8 cellular contexts compared by ENCODE assay signal in the genomic region with DNA sequence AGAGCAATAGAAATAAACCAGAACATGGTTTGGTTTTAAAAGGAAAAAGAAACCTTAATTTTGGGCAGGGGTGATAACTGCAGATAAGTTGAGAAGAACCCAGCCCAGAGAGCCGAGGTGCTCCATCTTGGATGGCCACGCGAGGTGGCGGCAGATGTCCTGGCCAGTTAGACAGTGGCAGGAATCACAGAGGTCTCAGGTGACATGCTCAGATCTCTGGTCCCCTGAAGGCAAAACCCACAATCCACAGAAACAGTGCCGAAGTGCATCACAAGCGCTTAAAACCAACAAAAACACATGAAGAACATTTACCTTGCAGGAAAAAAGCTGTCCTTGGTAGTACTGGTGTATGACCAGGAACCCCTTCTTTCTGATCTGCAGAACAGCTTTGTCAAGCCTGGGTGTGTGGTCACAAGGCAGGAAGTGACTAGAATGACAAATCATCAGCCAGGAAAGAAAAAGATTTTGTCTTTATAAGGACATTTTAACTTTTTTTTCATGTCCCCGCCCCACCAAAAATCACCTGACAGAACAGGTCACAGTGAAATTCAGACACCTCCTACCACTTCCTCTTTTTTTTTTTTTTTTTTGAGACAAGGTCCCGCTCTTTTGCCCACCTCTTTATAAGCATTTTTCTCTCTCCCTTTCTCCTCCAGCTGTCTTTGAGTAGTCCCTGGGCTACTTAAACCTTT. TPM values are rescaled to one million over a fixed set of nuclear protein-coding genes. Genes with fewer than 3 reads are reported as not detected.
DNase-seq lines count a peak whose midpoint lies in the region; ATAC-seq and TF ChIP-seq lines count a peak whose summit lies in the region.

TSS of gene LCP1 (minus strand) at position 379 of the 692 bp plus-strand sequence. CDS start 22,515 bp downstream, outside the sequence.

- peak; percentile 54 for ATAC-seq in GM18520 (IDR thresholded peaks at IDR 0.05; ENCODE audit: unreplicated experiment)
- ATAC-seq in HG02970 (IDR thresholded peaks at IDR 0.05; ENCODE audit: low FRiP score, unreplicated experiment), result peak; percentile 67
- peak; percentile 79 for ATAC-seq in activated T-cell treated with anti-CD3 and anti-CD28 coated beads, Interleukin-2, amount 50 U/mL, for 4 hours

- peak within 1 kb of the TSS; percentile 92 for H3K27ac ChIP-seq in OCI-LY7 (ENCODE audit: low read depth, low read length, poor library complexity, severe bottlenecking)

- no peaks in the 10 kb centered on the region for H3K9me2 ChIP-seq in OCI-LY7 (ENCODE audit: insufficient read depth, low read length)

- H3K4me1 ChIP-seq in OCI-LY7 (ENCODE audit: insufficient read depth, low read length, poor library complexity, severe bottlenecking), result peaks cover 55% of the 10 kb centered on the region

- H3K79me2 ChIP-seq in OCI-LY7 (ENCODE audit: insufficient read depth, low read depth, low read length), result peaks cover 68% of the 10 kb centered on the region

- POLR2A ChIA-PET in OCI-LY7 (lab: Charles Lee), result interaction anchor here (0.6 to 5.5 kb wide), 11 partner anchors 10 to 213 kb away, joined by 3 to 37 read pairs (median 3); no protein-coding TSS in a partner anchor

- TF ChIP-seq CTCF in OCI-LY7 (conservative IDR thresholded peaks at IDR 0.05; ENCODE audit: low read length) (0 out of 2 replicates have a peak, but pooled peaks have one; percentile 27), kidney epithelial cell (IDR thresholded peaks at IDR 0.05; ENCODE audit: insufficient read depth, low read length, poor library complexity, severe bottlenecking) (no peak)

- no peaks in the 10 kb centered on the region for H3K27me3 Mint-ChIP-seq in activated T-cell treated with anti-CD3 and anti-CD28 coated beads, Interleukin-2, amount 50 U/mL, for 4 hours (ENCODE audit: low read depth)

- H3K36me3 ChIP-seq in OCI-LY7 (ENCODE audit: insufficient read depth, low read length) (peaks cover 37% of the 10 kb centered on the region), kidney epithelial cell (ENCODE audit: control insufficient read depth, insufficient read depth, low read length) (no peaks in the 10 kb centered on the region)

- H4K20me1 ChIP-seq in OCI-LY7 (ENCODE audit: insufficient read depth, low read length), result peaks cover 23% of the 10 kb centered on the region

- CTCF ChIA-PET in OCI-LY7 (lab: Charles Lee; ENCODE audit: unreplicated experiment), result no interaction called here

- peaks cover 61% of the 10 kb centered on the region for H3K4me1 Mint-ChIP-seq in activated T-cell treated with anti-CD3 and anti-CD28 coated beads, Interleukin-2, amount 50 U/mL, for 4 hours (ENCODE audit: low read depth)

- DNase-seq in OCI-LY7 (ENCODE audit: low spot score) (peak; percentile 97), kidney epithelial cell (ENCODE audit: low read depth) (no peak), COLO668 (lab: John Stamatoyannopoulos, UW; ENCODE audit: unreplicated experiment) (no peak), NCI-H1092 treated with DMSO at 0.1 percent for 48 hours (lab: John Stamatoyannopoulos, UW) (no peak)
- DNase-seq in activated T-cell treated with anti-CD3 and anti-CD28 coated beads, Interleukin-2, amount 50 U/mL, for 4 hours, result peak; percentile 65
- DNase-seq in stimulated activated CD8-positive, alpha-beta memory T cell treated with anti-CD3 and anti-CD28 coated beads, Interleukin-4, amount 100 ng/mL, for 1 hour (ENCODE audit: low read depth in 2 of 2, low spot score in 1 of 2), result peak; percentile 38 to 56

- H3K9me3 ChIP-seq in OCI-LY7 (ENCODE audit: low read length), result no peaks in the 10 kb centered on the region

- H3K4me3 ChIP-seq in OCI-LY7 (ENCODE audit: low read depth, low read length, poor library complexity, severe bottlenecking) (peak within 1 kb of the TSS; percentile 92), kidney epithelial cell (ENCODE audit: low read depth, low read length) (no peak within 1 kb of the TSS)

- BruUV-seq in OCI-LY7 (replicated peaks; lab: Mats Ljungman, UMichigan), result no TSS peak

- intact Hi-C loops in OCI-LY7 (cut with micrococcal nuclease; ENCODE audit: unreplicated experiment), result loop anchor here (1.0 to 5.0 kb wide), 5 partner anchors 15 to 840 kb away; partner anchors contain the start of genes LRCH1, TPT1 and ZC3H13

- peak within 1 kb of the TSS; percentile 96 for H3K4me3 Mint-ChIP-seq in activated T-cell treated with anti-CD3 and anti-CD28 coated beads, Interleukin-2, amount 50 U/mL, for 4 hours

- peaks cover 21% of the 10 kb centered on the region for H3K36me3 Mint-ChIP-seq in activated T-cell treated with anti-CD3 and anti-CD28 coated beads, Interleukin-2, amount 50 U/mL, for 4 hours (ENCODE audit: insufficient read depth)

- no peaks in the 10 kb centered on the region for H3K27me3 ChIP-seq in kidney epithelial cell (ENCODE audit: control insufficient read depth, insufficient read depth, low read length)

- no peaks in the 10 kb centered on the region for H3K9me3 Mint-ChIP-seq in activated T-cell treated with anti-CD3 and anti-CD28 coated beads, Interleukin-2, amount 50 U/mL, for 4 hours

- peak within 1 kb of the TSS; percentile 93; the same call in 1 of the 2 replicates for H2AFZ ChIP-seq in OCI-LY7 (ENCODE audit: low read length)

- peak within 1 kb of the TSS; percentile 89 for H3K4me2 ChIP-seq in OCI-LY7 (ENCODE audit: low read length)

RNA-seq across cellular contexts. Expression of gene LCP1, which starts in this region (rescaled TPM):
- 292 and 319 TPM in 2 replicates for total RNA-seq in OCI-LY7 (2014; rRNA removed; shearing (Covaris generic))
- 546 and 565 TPM in 2 replicates for total RNA-seq in OCI-LY7 (2022)
- total RNA-seq in activated T-cell treated with anti-CD3 and anti-CD28 coated beads, Interleukin-2, amount 50 U/mL, for 4 hours, result 100 to 1,000 TPM; 617 to 663 (median 631) TPM
- 83.1 and 87.6 TPM in 2 replicates for total RNA-seq in kidney epithelial cell

Comparison
In these comparisons a context has a peak if more than half of its experiments do, and no peak if none do; other contexts are left out.
1. DNase-seq: peak in OCI-LY7 (single experiment), activated T-cell treated with anti-CD3 and anti-CD28 coated beads, Interleukin-2, amount 50 U/mL, for 4 hours (single experiment) and stimulated activated CD8-positive, alpha-beta memory T cell treated with anti-CD3 and anti-CD28 coated beads, Interleukin-4, amount 100 ng/mL, for 1 hour (2 of 2); none in kidney epithelial cell (single experiment), COLO668 (single experiment) and NCI-H1092 treated with DMSO at 0.1 percent for 48 hours (single experiment).
2. Peak in every context shown above with its lines, with median percentiles within 50 percentile points of each other: ATAC-seq.